ENCODE assay signal across 11 cellular contexts in the genomic region with DNA sequence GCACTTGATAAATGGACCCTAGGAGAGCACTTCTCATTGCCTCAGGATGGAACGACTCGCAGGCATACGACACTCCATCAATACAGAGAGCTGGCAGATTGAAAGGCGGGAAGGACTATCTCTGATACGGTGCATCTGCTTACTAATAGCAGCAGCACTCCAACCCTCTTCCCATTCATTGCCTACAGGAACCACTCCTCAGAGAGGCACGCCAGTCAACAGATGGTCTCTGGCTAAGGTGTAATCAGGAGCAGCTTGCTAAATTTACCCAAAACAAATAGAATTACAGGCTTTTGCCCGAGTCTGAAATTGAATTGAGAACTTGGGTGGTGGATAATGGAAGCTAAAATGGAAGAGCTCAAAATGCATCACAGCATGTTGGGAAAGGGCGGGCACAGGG.
DNase-seq lines count a peak whose midpoint lies in the region; ATAC-seq lines count a peak whose summit lies in the region.
"Had no signal": no experiment of that assay in that cellular context is flagged by ENCODE, and none has a peak within 500 bp of the region (broad histone marks: within the 10 kb centered on the region; RNA-seq: fewer than 3 reads in every experiment).

No MANE protein-coding gene starts in this region.

- no peak overlapping the region for H3K4me3 ChIP-seq in SJCRH30

- H3K27ac ChIP-seq in SJCRH30, result no peak overlapping the region

- H3K4me1 ChIP-seq in SJCRH30, result peaks cover 4% of the 10 kb centered on the region; the same call in 1 of the 2 replicates

- peak; percentile 9 for ATAC-seq in left colon
- ATAC-seq: stimulated activated memory B cell treated with anti-CD40 and anti-IgM and Interleukin-4, amounts not matched to agents 10 μg/mL and 1 μg/mL and 100 μg/mL, for 72 hours had no signal

- intact Hi-C loops in left colon (cut with DNase I, micrococcal nuclease), result no loop called here

- no peaks in the 10 kb centered on the region for H3K9me3 ChIP-seq in SJCRH30 (replicated peaks)

- no peaks in the 10 kb centered on the region for H3K27me3 ChIP-seq in SJCRH30

- peak; percentile 78 for DNase-seq in DMS 273 treated with DMSO at 0.1 percent for 48 hours (lab: John Stamatoyannopoulos, UW)
- DNase-seq in NCI-H1694 treated with DMSO at 0.1 percent for 48 hours (lab: John Stamatoyannopoulos, UW), result peak; percentile 97
- DNase-seq in NCI-H82 (lab: John Stamatoyannopoulos, UW), result peak; percentile 79
- no peak for DNase-seq in left colon
- no peak for DNase-seq in NOMO-1 (lab: John Stamatoyannopoulos, UW; ENCODE audit: unreplicated experiment in 2 of 2)
- no peak for DNase-seq in SJCRH30
- DNase-seq in HUDEP-2 (lab: John Stamatoyannopoulos, UW; ENCODE audit: unreplicated experiment in 76 of 76), result no peak
- no peak for DNase-seq in SKM-1 treated with dmso at 0.1 percent for 144 hours (lab: John Stamatoyannopoulos, UW; ENCODE audit: unreplicated experiment)
- DNase-seq: activated CD4-positive, alpha-beta T cell treated with anti-CD3 and anti-CD28 coated beads for 4 hours; stimulated activated CD4-positive, alpha-beta T cell treated with anti-CD3 and anti-CD28 coated beads, Interleukin-2, amount 100 ng/mL, for 24 hours had no signal

- H3K36me3 ChIP-seq in SJCRH30, result no peaks in the 10 kb centered on the region

Comparison
In these comparisons a context has a peak if more than half of its experiments do, and no peak if none do; other contexts are left out.
1. DNase-seq: peak in DMS 273 treated with DMSO at 0.1 percent for 48 hours (single experiment), NCI-H1694 treated with DMSO at 0.1 percent for 48 hours (single experiment) and NCI-H82 (single experiment); none in left colon (0 of 2), NOMO-1 (0 of 2), SJCRH30 (0 of 2), HUDEP-2 (0 of 76) and SKM-1 treated with dmso at 0.1 percent for 144 hours (single experiment).